8 cellular contexts compared by ENCODE assay signal in genomic region chr15:34102175-34102925, GRCh38. TPM values are rescaled to one million over a fixed set of nuclear protein-coding genes. Genes with fewer than 3 reads are reported as not detected.
DNase-seq lines count a peak whose midpoint lies in the region; ATAC-seq, FAIRE-seq and TF ChIP-seq lines count a peak whose summit lies in the region.

No MANE protein-coding gene starts in this region.

- H3K4me3 ChIP-seq in stomach, result peak overlapping the region; percentile 70 to 99 (median 93)

- H3K27me3 ChIP-seq in stomach, result no peaks in the 10 kb centered on the region

- H3K4me1 Mint-ChIP-seq in T-helper 1 cell treated with Interleukin-12 subunit alpha and Interleukin-12 subunit beta and Interleukin-4 antibody, amounts not matched to agents 30 μg/mL and 1 μg/mL, for 36 hours (ENCODE audit: low read depth), result peaks cover 26% of the 10 kb centered on the region
- H3K4me1 Mint-ChIP-seq in activated naive CD8-positive, alpha-beta T cell treated with anti-CD3 and anti-CD28 coated beads, Interleukin-2, amount 10 ng/mL, durations not matched to agents 7 days and 5 days, result peaks cover 29% of the 10 kb centered on the region

- H3K27ac Mint-ChIP-seq in T-helper 1 cell treated with Interleukin-12 subunit alpha and Interleukin-12 subunit beta and Interleukin-4 antibody, amounts not matched to agents 30 μg/mL and 1 μg/mL, for 36 hours, result peak overlapping the region; percentile 97
- H3K27ac Mint-ChIP-seq in activated naive CD8-positive, alpha-beta T cell treated with anti-CD3 and anti-CD28 coated beads, Interleukin-2, amount 10 ng/mL, durations not matched to agents 7 days and 5 days, result peak overlapping the region; percentile 99

- no peaks in the 10 kb centered on the region for H3K9me3 Mint-ChIP-seq in T-helper 1 cell treated with Interleukin-12 subunit alpha and Interleukin-12 subunit beta and Interleukin-4 antibody, amounts not matched to agents 30 μg/mL and 1 μg/mL, for 36 hours
- H3K9me3 Mint-ChIP-seq in activated naive CD8-positive, alpha-beta T cell treated with anti-CD3 and anti-CD28 coated beads, Interleukin-2, amount 10 ng/mL, durations not matched to agents 7 days and 5 days, result peaks cover 7% of the 10 kb centered on the region

- no peak for TF ChIP-seq POLR2A in stomach (IDR thresholded peaks at IDR 0.05)

- peaks cover 5 to 47% (median 31%) of the 10 kb centered on the region in 4 donors for H3K4me1 ChIP-seq in stomach

- H3K27ac ChIP-seq in stomach, result peak overlapping the region; percentile 68 to 93 (median 89)

- H3K4me3 Mint-ChIP-seq in T-helper 1 cell treated with Interleukin-12 subunit alpha and Interleukin-12 subunit beta and Interleukin-4 antibody, amounts not matched to agents 30 μg/mL and 1 μg/mL, for 36 hours, result peak overlapping the region; percentile 99
- H3K4me3 Mint-ChIP-seq in activated naive CD8-positive, alpha-beta T cell treated with anti-CD3 and anti-CD28 coated beads, Interleukin-2, amount 10 ng/mL, durations not matched to agents 7 days and 5 days, result peak overlapping the region; percentile 98

- intact Hi-C loops in stomach (cut with DNase I; ENCODE audit: low total_unique reads), result loop anchor here (5.0 kb wide), 1 partner anchor 110 kb away; the partner anchor contains the start of gene KATNBL1

- H3K36me3 ChIP-seq in stomach, result no peaks in the 10 kb centered on the region

- ATAC-seq in activated naive CD8-positive, alpha-beta T cell treated with anti-CD3 and anti-CD28 coated beads, Interleukin-2, amount 10 ng/mL, durations not matched to agents 7 days and 5 days (ENCODE audit: low read depth), result peak; percentile 23

- peak; percentile 17 for FAIRE-seq in islet of Langerhans (lab: Jason Lieb, UNC)

- H3K27me3 Mint-ChIP-seq in T-helper 1 cell treated with Interleukin-12 subunit alpha and Interleukin-12 subunit beta and Interleukin-4 antibody, amounts not matched to agents 30 μg/mL and 1 μg/mL, for 36 hours (ENCODE audit: low read depth), result no peaks in the 10 kb centered on the region
- no peaks in the 10 kb centered on the region for H3K27me3 Mint-ChIP-seq in activated naive CD8-positive, alpha-beta T cell treated with anti-CD3 and anti-CD28 coated beads, Interleukin-2, amount 10 ng/mL, durations not matched to agents 7 days and 5 days

- DNase-seq in T-helper 1 cell (no peak), stomach (no peak), hepatic stellate cell (ENCODE audit: low spot score) (no peak), NCI-H446 (lab: John Stamatoyannopoulos, UW) (no peak), dermis blood vessel endothelial cell (no peak)
- DNase-seq in activated naive CD8-positive, alpha-beta T cell treated with anti-CD3 and anti-CD28 coated beads, Interleukin-2, amount 10 ng/mL, durations not matched to agents 7 days and 5 days, result no peak

- TF ChIP-seq EP300 in stomach (IDR thresholded peaks at IDR 0.05), result no peak

- WGBS in stomach, 5 donors, result 21 to 24% (median 23%) methylated on average over 29 of the region's 29 CpGs

- no peak for TF ChIP-seq CTCF in stomach (IDR thresholded peaks at IDR 0.05)

- no peaks in the 10 kb centered on the region for H3K9me3 ChIP-seq in stomach

- POLR2A ChIA-PET in activated naive CD8-positive, alpha-beta T cell treated with anti-CD3 and anti-CD28 coated beads, Interleukin-2, amount 10 ng/mL, durations not matched to agents 7 days and 5 days (lab: Charles Lee), result interaction anchor here (0.6 to 2.1 kb wide), 8 partner anchors 17 to 1441 kb away, joined by 3 to 14 read pairs (median 6); partner anchors contain the start of genes AVEN, EMC4, KATNBL1 and LPCAT4

- H3K36me3 Mint-ChIP-seq in T-helper 1 cell treated with Interleukin-12 subunit alpha and Interleukin-12 subunit beta and Interleukin-4 antibody, amounts not matched to agents 30 μg/mL and 1 μg/mL, for 36 hours (ENCODE audit: low read depth), result peaks cover 22% of the 10 kb centered on the region
- H3K36me3 Mint-ChIP-seq in activated naive CD8-positive, alpha-beta T cell treated with anti-CD3 and anti-CD28 coated beads, Interleukin-2, amount 10 ng/mL, durations not matched to agents 7 days and 5 days, result peaks cover 25% of the 10 kb centered on the region

RNA-seq across cellular contexts. Expression of gene PGBD4, which starts 0.5 kb away (rescaled TPM):
- 1 to 10 TPM; 3.8 to 4.5 TPM for total RNA-seq in activated naive CD8-positive, alpha-beta T cell treated with anti-CD3 and anti-CD28 coated beads, Interleukin-2, amount 10 ng/mL, durations not matched to agents 7 days and 5 days
- total RNA-seq in stomach, result 1 to 10 TPM in 2 of 5 donors, under 1 TPM in 2, not detected in 1; 0.58 to 1.9 (median 1.4) TPM
- under 1 TPM; 0.15 to 0.78 (median 0.44) TPM for polyA plus RNA-seq in stomach
- 1.2 and 1.3 TPM in 2 replicates for total RNA-seq in dermis blood vessel endothelial cell

RNA-seq across cellular contexts. Expression of gene EMC7, which starts 0.7 kb away (rescaled TPM):
- 10 to 100 TPM; 46.4 to 57.5 TPM for total RNA-seq in activated naive CD8-positive, alpha-beta T cell treated with anti-CD3 and anti-CD28 coated beads, Interleukin-2, amount 10 ng/mL, durations not matched to agents 7 days and 5 days
- 10 to 100 TPM; 23.2 to 54.7 (median 31.5) TPM for total RNA-seq in stomach
- 10 to 100 TPM; 35.3 to 73.5 (median 39.0) TPM for polyA plus RNA-seq in stomach
- total RNA-seq in dermis blood vessel endothelial cell, result 23.7 and 37.1 TPM in 2 replicates
